ENCODE assay signal across 20 cellular contexts in the genomic region with DNA sequence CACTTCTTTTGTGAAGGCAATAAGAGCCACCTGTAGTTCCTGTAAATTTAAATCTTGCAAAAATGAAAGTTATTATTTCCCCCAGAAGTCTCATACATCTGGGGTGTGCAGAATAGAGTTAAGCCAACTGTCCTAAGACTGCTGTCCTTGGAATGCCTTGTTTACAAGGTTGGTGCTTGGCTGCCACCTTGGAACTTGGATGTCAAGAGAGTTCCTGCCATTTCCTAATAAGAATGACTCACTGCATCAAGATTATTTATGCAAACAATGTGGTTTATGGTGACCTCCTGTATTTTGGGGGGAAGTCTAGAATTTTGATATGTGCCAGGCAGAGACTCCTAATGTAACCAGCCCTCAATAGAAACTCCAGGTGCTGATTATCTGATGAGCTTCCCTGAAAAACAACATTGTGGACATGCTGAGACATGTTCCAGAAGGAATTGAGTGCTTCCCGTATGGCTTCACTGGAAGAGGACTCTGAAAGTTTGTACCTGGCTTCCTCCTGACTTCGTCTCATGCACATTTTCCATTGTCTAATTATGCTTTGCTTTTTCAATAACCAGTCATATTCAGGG.
DNase-seq lines count a peak whose midpoint lies in the region; FAIRE-seq and TF ChIP-seq lines count a peak whose summit lies in the region.
"Had no signal": no experiment of that assay in that cellular context is flagged by ENCODE, and none has a peak within 500 bp of the region (broad histone marks: within the 10 kb centered on the region; RNA-seq: fewer than 3 reads in every experiment).

No MANE protein-coding gene starts in this region.

- H3K4me1 ChIP-seq in trophoblast cell (ENCODE audit: control insufficient read depth in 1 of 2, insufficient read depth in 2 of 2, low read length in 2 of 2): peaks cover 0 to 4% of the 10 kb centered on the region in 2 experiments
- H3K4me1 ChIP-seq: SJCRH30 had no signal

- no peak overlapping the region for H2AK5ac ChIP-seq in trophoblast cell (ENCODE audit: low read length)

- H3K36me3 ChIP-seq in bronchial epithelial cell (ENCODE audit: control insufficient read depth, insufficient read depth, low read length) (no peaks in the 10 kb centered on the region), trophoblast cell (ENCODE audit: control insufficient read depth in 1 of 2, insufficient read depth in 2 of 2, low read length in 2 of 2) (no peaks in the 10 kb centered on the region)
- H3K36me3 ChIP-seq: MG63, SJCRH30 had no signal

- no peak overlapping the region for H3K4me2 ChIP-seq in trophoblast cell (ENCODE audit: low read length)

- H3K9ac ChIP-seq in trophoblast cell (ENCODE audit: low read length): no peak overlapping the region

- no peaks in the 10 kb centered on the region for H3K79me2 ChIP-seq in trophoblast cell (ENCODE audit: control insufficient read depth, insufficient read depth, low read length, poor library complexity)

- TF ChIP-seq POLR2A in GM12891 (IDR thresholded peaks at IDR 0.05; ENCODE audit: low read depth, low read length): no peak

- H4K91ac ChIP-seq in trophoblast cell (ENCODE audit: low read depth, low read length): no peak overlapping the region

- DNase-seq in NCI-H1105 treated with DMSO at 0.1 percent for 48 hours (lab: John Stamatoyannopoulos, UW) (peak; percentile 39), NCI-H1105 (lab: John Stamatoyannopoulos, UW) (no peak), M059J (ENCODE audit: low read depth) (peak; percentile 28), bronchial epithelial cell (ENCODE audit: low read depth) (peak; percentile 44), trophoblast cell (peak in 1 of 2 donors; percentile 12), GM12891 (ENCODE audit: insufficient read length, low spot score) (no peak), SHP77 treated with DMSO at 0.1 percent for 48 hours (lab: John Stamatoyannopoulos, UW) (no peak), putamen (ENCODE audit: low spot score) (no peak)
- DNase-seq: CD4-positive, alpha-beta memory T cell; DMS79; GOT3; KBM-7; MG63; NCI-H1048; NCI-H146; NCI-H2029 treated with DMSO at 0.1 percent for 48 hours; NCI-H524; PC-3; SJCRH30 had no signal

- H2BK12ac ChIP-seq in trophoblast cell (ENCODE audit: low read length): no peak overlapping the region

- H3K9me3 ChIP-seq in trophoblast cell (ENCODE audit: insufficient read depth, low read depth, low read length): no peaks in the 10 kb centered on the region
- H3K9me3 ChIP-seq: MG63, SJCRH30 had no signal

- H3K4ac ChIP-seq in trophoblast cell (ENCODE audit: low read depth, low read length): no peak overlapping the region

- H2AFZ ChIP-seq in trophoblast cell (ENCODE audit: insufficient read depth, low read length, poor library complexity): no peak overlapping the region

- no peak overlapping the region for H3K18ac ChIP-seq in trophoblast cell (ENCODE audit: low read length)

- FAIRE-seq in bronchial epithelial cell (lab: Jason Lieb, UNC) (no peak), GM12891 (lab: Jason Lieb, UNC) (no peak)

- no peaks in the 10 kb centered on the region for H3K79me1 ChIP-seq in trophoblast cell (ENCODE audit: low read length)

- no peak overlapping the region for H4K12ac ChIP-seq in trophoblast cell (ENCODE audit: low read depth, low read length)

- H3K27ac ChIP-seq in trophoblast cell (ENCODE audit: low read depth, low read length): no peak overlapping the region
- H3K27ac ChIP-seq: RWPE1, SJCRH30 had no signal

- WGBS in trophoblast cell (ENCODE audit: extremely low coverage, insufficient coverage, insufficient read length): no CpG with 5 or more reads among the region's 2 CpGs

- H4K8ac ChIP-seq in trophoblast cell (ENCODE audit: low read depth, low read length): no peak overlapping the region

- no peaks in the 10 kb centered on the region for H3K27me3 ChIP-seq in bronchial epithelial cell (ENCODE audit: control insufficient read depth, insufficient read depth, low read length)
- H3K27me3 ChIP-seq in trophoblast cell (ENCODE audit: insufficient read depth, low read length): no peaks in the 10 kb centered on the region
- H3K27me3 ChIP-seq: MG63, SJCRH30 had no signal

- H2BK120ac ChIP-seq in trophoblast cell (ENCODE audit: insufficient read depth, low read length, poor library complexity): peak overlapping the region; percentile 72

- H3K4me3 ChIP-seq in bronchial epithelial cell (ENCODE audit: low read depth, low read length) (no peak overlapping the region), trophoblast cell (ENCODE audit: low read depth, low read length) (no peak overlapping the region)
- H3K4me3 ChIP-seq: MG63, SJCRH30 had no signal

- H2BK5ac ChIP-seq in trophoblast cell (ENCODE audit: low read depth, low read length, poor library complexity): peak overlapping the region; percentile 33

- H3K14ac ChIP-seq in trophoblast cell (ENCODE audit: low read length): no peak overlapping the region

- H3K23ac ChIP-seq in trophoblast cell (ENCODE audit: low read length): no peak overlapping the region

- no peak for TF ChIP-seq CTCF in bronchial epithelial cell (IDR thresholded peaks at IDR 0.05; ENCODE audit: insufficient read depth, low read length, severe bottlenecking)

TF ChIP-seq in GM12891, 5 proteins besides CTCF, POLR2A, EP300 and RAD21:
- TF ChIP-seq PAX5 (IDR thresholded peaks at IDR 0.05; ENCODE audit: insufficient read depth, low read length, severe bottlenecking): no peak
- no peak for TF ChIP-seq POU2F2 (IDR thresholded peaks at IDR 0.05; ENCODE audit: low read depth, low read length)

Comparison
In these comparisons a context has a peak if more than half of its experiments do, and no peak if none do; other contexts are left out.
1. DNase-seq: peak in NCI-H1105 treated with DMSO at 0.1 percent for 48 hours (single experiment), M059J (single experiment) and bronchial epithelial cell (single experiment); none in NCI-H1105 (single experiment), GM12891 (single experiment), SHP77 treated with DMSO at 0.1 percent for 48 hours (single experiment) and putamen (single experiment).